14 cellular contexts compared by ENCODE assay signal in genomic region chr3:908839-909238, GRCh38.
DNase-seq lines count a peak whose midpoint lies in the region; ATAC-seq and TF ChIP-seq lines count a peak whose summit lies in the region.
"Had no signal": no experiment of that assay in that cellular context is flagged by ENCODE, and none has a peak within 500 bp of the region (broad histone marks: within the 10 kb centered on the region; RNA-seq: fewer than 3 reads in every experiment).

No MANE protein-coding gene starts in this region.

- H3K9me3 ChIP-seq in neural progenitor cell (ENCODE audit: low read depth), result peaks cover under 1% of the 10 kb centered on the region
- H3K9me3 ChIP-seq: mucosa of descending colon, thoracic aorta had no signal

- H3K27me3 ChIP-seq in neural progenitor cell, result no peaks in the 10 kb centered on the region

- CTCF ChIA-PET in GM10248 (lab: Yijun Ruan, JAX), result interaction anchor here (1.5 kb wide), 1 partner anchor 9 kb away, joined by 3 read pairs; no protein-coding TSS in a partner anchor

- no peaks in the 10 kb centered on the region for H3K4me1 ChIP-seq in neural progenitor cell

- H3K4me2 ChIP-seq in neural progenitor cell, result no peak overlapping the region
- H3K4me2 ChIP-seq: KMS-11 had no signal

- H3K4me3 ChIP-seq in neural progenitor cell, result no peak overlapping the region
- H3K4me3 ChIP-seq: mucosa of descending colon, thoracic aorta had no signal

- no peak overlapping the region for H3K9ac ChIP-seq in neural progenitor cell
- H3K9ac ChIP-seq: KMS-11 had no signal

- no peaks in the 10 kb centered on the region for H3K36me3 ChIP-seq in neural progenitor cell
- H3K36me3 ChIP-seq: thoracic aorta had no signal

- H2AFZ ChIP-seq in neural progenitor cell (replicated peaks), result no peak overlapping the region

- peak; percentile 36 for DNase-seq in H4 (ENCODE audit: low spot score)
- peak; percentile 6 for DNase-seq in NCI-H748 treated with DMSO at 0.1 percent for 48 hours (lab: John Stamatoyannopoulos, UW)
- DNase-seq in cerebellum (ENCODE audit: low spot score), result peak; percentile 41
- peak; percentile 43 for DNase-seq in neural progenitor cell (ENCODE audit: low spot score)
- DNase-seq in NCI-H1436 (lab: John Stamatoyannopoulos, UW), result no peak
- DNase-seq in activated T-cell treated with anti-CD3 and anti-CD28 coated beads, Interleukin-2, amount 50 U/mL, for 72 hours, result no peak
- DNase-seq in GM10248 (ENCODE audit: extremely low spot score), result no peak
- DNase-seq: activated T-cell treated with anti-CD3 and anti-CD28 coated beads, Interleukin-2, amount 50 U/mL, for 48 hours; mucosa of descending colon; NCI-H2107; SHP77 treated with DMSO at 0.1 percent for 48 hours had no signal

- H4K20me1 ChIP-seq in neural progenitor cell (ENCODE audit: low read depth), result no peaks in the 10 kb centered on the region

- no peaks in the 10 kb centered on the region for H3K9me3 Mint-ChIP-seq in neural progenitor cell
- H3K9me3 Mint-ChIP-seq in activated T-cell treated with anti-CD3 and anti-CD28 coated beads, Interleukin-2, amount 50 U/mL, for 72 hours, result peaks cover 5 to 6% of the 10 kb centered on the region in 2 donors

- H3F3A ChIP-seq in neural progenitor cell (ENCODE audit: low read depth), result no peaks in the 10 kb centered on the region

- TF ChIP-seq CTCF in neural progenitor cell (IDR thresholded peaks at IDR 0.05) (peak; percentile 60), GM10248 (IDR thresholded peaks at IDR 0.05; ENCODE audit: control extremely low read depth, extremely low read depth, low read depth, missing control alignments) (no peak)

- no peaks in the 10 kb centered on the region for H3K79me2 ChIP-seq in neural progenitor cell (ENCODE audit: low read depth)

- peak overlapping the region; percentile 65 for H3K27ac Mint-ChIP-seq in neural progenitor cell
- no peak overlapping the region for H3K27ac Mint-ChIP-seq in activated T-cell treated with anti-CD3 and anti-CD28 coated beads, Interleukin-2, amount 50 U/mL, for 72 hours

- no peak for ATAC-seq in HG03460 (IDR thresholded peaks at IDR 0.05; ENCODE audit: unreplicated experiment)
- ATAC-seq in activated T-cell treated with anti-CD3 and anti-CD28 coated beads, Interleukin-2, amount 50 U/mL, for 72 hours (replicated peaks in 1 of 2), result no peak
- ATAC-seq: mucosa of descending colon had no signal

- H3K27me3 Mint-ChIP-seq in neural progenitor cell (ENCODE audit: insufficient read depth, low read depth), result peaks cover 2% of the 10 kb centered on the region
- no peaks in the 10 kb centered on the region for H3K27me3 Mint-ChIP-seq in activated T-cell treated with anti-CD3 and anti-CD28 coated beads, Interleukin-2, amount 50 U/mL, for 72 hours (ENCODE audit: low read depth)

- H3K4me1 Mint-ChIP-seq in neural progenitor cell, result no peaks in the 10 kb centered on the region
- H3K4me1 Mint-ChIP-seq in activated T-cell treated with anti-CD3 and anti-CD28 coated beads, Interleukin-2, amount 50 U/mL, for 72 hours (ENCODE audit: low read depth), result no peaks in the 10 kb centered on the region

- no peak overlapping the region for H3K4me3 Mint-ChIP-seq in neural progenitor cell
- no peak overlapping the region for H3K4me3 Mint-ChIP-seq in activated T-cell treated with anti-CD3 and anti-CD28 coated beads, Interleukin-2, amount 50 U/mL, for 72 hours

- H3K27ac ChIP-seq in neural progenitor cell, result no peak overlapping the region
- H3K27ac ChIP-seq: KMS-11, thoracic aorta had no signal

- H3K36me3 Mint-ChIP-seq in neural progenitor cell, result no peaks in the 10 kb centered on the region
- H3K36me3 Mint-ChIP-seq in activated T-cell treated with anti-CD3 and anti-CD28 coated beads, Interleukin-2, amount 50 U/mL, for 72 hours (ENCODE audit: insufficient read depth in 2 of 2), result peaks cover 0 to 2% of the 10 kb centered on the region in 2 donors

- POLR2A ChIA-PET in GM10248 (lab: Yijun Ruan, JAX), result no interaction called here

Comparison
In these comparisons a context has a peak if more than half of its experiments do, and no peak if none do; other contexts are left out.
1. DNase-seq: peak in H4 (single experiment), NCI-H748 treated with DMSO at 0.1 percent for 48 hours (single experiment), cerebellum (single experiment) and neural progenitor cell (single experiment); none in NCI-H1436 (single experiment), activated T-cell treated with anti-CD3 and anti-CD28 coated beads, Interleukin-2, amount 50 U/mL, for 72 hours (0 of 2) and GM10248 (single experiment).